ENCODE assay signal across 1 cellular context in genomic region chr4:119212964-119213606, GRCh38.
A peak's percentile ranks its signal among the peaks of the same experiment; 100 is the strongest.
TF ChIP-seq lines count a peak whose summit lies in the region.

No MANE protein-coding gene starts in this region.

TF ChIP-seq in HepG2, 621 proteins besides CTCF, POLR2A, EP300 and RAD21 (continued from another document):
- TF ChIP-seq USF2 (IDR thresholded peaks at IDR 0.05; ENCODE audit: low read depth, low read length) (no peak), USF2 (CRISPR knock-in tag; IDR thresholded peaks at IDR 0.05; ENCODE audit: borderline replicate concordance) (no peak), SP1 (IDR thresholded peaks at IDR 0.05) (no peak), SP1 (CRISPR knock-in tag; IDR thresholded peaks at IDR 0.05) (no peak), ZNF609 (CRISPR knock-in tag; IDR thresholded peaks at IDR 0.05; ENCODE audit: borderline replicate concordance) (peak; percentile 35; the same call in 1 of the 2 replicates), ZNF605 (CRISPR knock-in tag; IDR thresholded peaks at IDR 0.05) (peak; percentile 71; the same call in 1 of the 2 replicates), ZNF543 (CRISPR knock-in tag; IDR thresholded peaks at IDR 0.05) (no peak), ZNF142 (CRISPR knock-in tag; IDR thresholded peaks at IDR 0.05) (peak; percentile 45; the same call in 1 of the 2 replicates), NR2F6 (IDR thresholded peaks at IDR 0.05) (peak; percentile 46; the same call in 1 of the 2 replicates), NR2F6 (CRISPR knock-in tag; IDR thresholded peaks at IDR 0.05) (peak; percentile 45; the same call in 1 of the 2 replicates), KAT7 (CRISPR knock-in tag; IDR thresholded peaks at IDR 0.05; ENCODE audit: borderline replicate concordance) (peak; percentile 80; the same call in 1 of the 2 replicates), ZFY (CRISPR knock-in tag; IDR thresholded peaks at IDR 0.05) (peak; percentile 52), E2F5 (CRISPR knock-in tag; conservative IDR thresholded peaks at IDR 0.05) (no peak), FOSL1 (CRISPR knock-in tag; IDR thresholded peaks at IDR 0.05; ENCODE audit: borderline replicate concordance) (no peak), POLR2G (IDR thresholded peaks at IDR 0.05; ENCODE audit: low read depth, low read length) (no peak), DNMT1 (CRISPR knock-in tag; IDR thresholded peaks at IDR 0.05) (peak; percentile 34; the same call in 1 of the 2 replicates), RBAK (CRISPR knock-in tag; IDR thresholded peaks at IDR 0.05) (no peak), ZNF646 (CRISPR knock-in tag; IDR thresholded peaks at IDR 0.05) (no peak)
